In the genomic region with DNA sequence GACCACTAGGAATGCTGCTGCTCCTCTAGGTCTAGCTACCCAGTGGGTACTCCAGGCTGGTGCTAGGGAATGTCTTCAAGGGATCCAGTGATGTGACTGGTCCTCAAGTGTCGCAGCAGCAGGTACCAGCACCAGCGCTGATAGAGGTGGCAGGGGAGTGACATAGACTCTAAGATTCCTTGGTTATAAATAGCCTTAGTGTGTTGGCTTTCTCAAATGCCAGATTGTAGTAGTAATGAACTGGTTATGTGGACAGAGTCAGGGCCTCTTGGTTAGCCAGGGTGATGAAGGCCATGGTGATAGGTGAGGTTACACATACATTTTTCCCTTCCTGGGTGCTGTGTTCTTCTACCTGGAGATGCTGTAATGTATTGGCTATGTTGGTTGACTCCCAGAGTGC, we compare ENCODE assay signal across 20 cellular contexts. TPM values are rescaled to one million over a fixed set of nuclear protein-coding genes. Genes with fewer than 3 reads are reported as not detected.
DNase-seq lines count a peak whose midpoint lies in the region; ATAC-seq and TF ChIP-seq lines count a peak whose summit lies in the region.
"Had no signal": no experiment of that assay in that cellular context is flagged by ENCODE, and none has a peak within 500 bp of the region (broad histone marks: within the 10 kb centered on the region; RNA-seq: fewer than 3 reads in every experiment).

No MANE protein-coding gene starts in this region.

- no peak overlapping the region for H2AFZ ChIP-seq in SK-N-SH (ENCODE audit: low read depth)
- H2AFZ ChIP-seq: GM23248 had no signal

- TF ChIP-seq CTCF in SK-N-SH (IDR thresholded peaks at IDR 0.05) = no peak
- TF ChIP-seq CTCF in chondrocyte (IDR thresholded peaks at IDR 0.05) = no peak

- H3K4me1 Mint-ChIP-seq in chondrocyte (ENCODE audit: low read depth) = peaks cover 75% of the 10 kb centered on the region
- H3K4me1 Mint-ChIP-seq in stimulated activated naive CD8-positive, alpha-beta T cell treated with anti-CD3 and anti-CD28 coated beads, Interleukin-15, amount 100 ng/mL, for 72 hours = peaks cover 6% of the 10 kb centered on the region
- H3K4me1 Mint-ChIP-seq: CD4-positive, alpha-beta memory T cell had no signal

- H3K27me3 ChIP-seq in SK-N-SH (ENCODE audit: insufficient read depth) = no peaks in the 10 kb centered on the region
- no peaks in the 10 kb centered on the region for H3K27me3 ChIP-seq in right cardiac atrium (ENCODE audit: control insufficient read depth, insufficient read depth)

- DNase-seq in SK-N-SH (no peak), chondrocyte (ENCODE audit: low spot score) (no peak), right cardiac atrium (no peak), sciatic nerve (ENCODE audit: low spot score) (no peak), DMS114 treated with DMSO at 0.1 percent for 48 hours (lab: John Stamatoyannopoulos, UW; ENCODE audit: unreplicated experiment) (no peak), EL (no peak)
- DNase-seq in stimulated activated naive CD8-positive, alpha-beta T cell treated with anti-CD3 and anti-CD28 coated beads, Interleukin-15, amount 100 ng/mL, for 72 hours = no peak
- DNase-seq: Calu3; CD4-positive, alpha-beta memory T cell; DMS79; KG1; NCI-H1436; NCI-H2029; NCI-H82 had no signal

- no peak overlapping the region; the same call in 1 of the 2 replicates for H3K4me2 ChIP-seq in SK-N-SH

- intact Hi-C loops in right cardiac atrium (cut with DNase I) = no loop called here
- intact Hi-C loops in sciatic nerve (cut with DNase I) = no loop called here

- CTCF ChIA-PET in SK-N-SH (lab: Yijun Ruan, JAX) = interaction anchor here (1.1 to 1.7 kb wide), 3 partner anchors 7 to 127 kb away, joined by 3 to 5 read pairs (median 3); no protein-coding TSS in a partner anchor

- no peak for TF ChIP-seq EP300 in SK-N-SH (IDR thresholded peaks at IDR 0.05; ENCODE audit: borderline replicate concordance in 1 of 2, low read depth in 1 of 2, low read length in 1 of 2)

- WGBS in SK-N-SH (ENCODE audit: low lambda C conversion rate) = 86% methylated on average over 2 of the region's 2 CpGs
- WGBS in right cardiac atrium = 75% methylated on average over 2 of the region's 2 CpGs

- ATAC-seq in SK-N-SH treated with all-trans-retinoic acid at 6 μM for 48 hours (peak; percentile 13; the same call in 2 of the 3 replicates), right cardiac atrium (peak; percentile 26 to 34), sciatic nerve (peak; percentile 10)
- ATAC-seq in stimulated activated naive CD8-positive, alpha-beta T cell treated with anti-CD3 and anti-CD28 coated beads, Interleukin-15, amount 100 ng/mL, for 72 hours = no peak
- ATAC-seq: GM12878, HCT116 had no signal

- H3K4me1 ChIP-seq in SK-N-SH (ENCODE audit: control insufficient read depth in 1 of 2, insufficient read depth in 2 of 2, low read depth in 1 of 2, low read length in 1 of 2) (peaks cover 8 to 17% of the 10 kb centered on the region in 2 experiments), right cardiac atrium (ENCODE audit: control insufficient read depth, insufficient read depth, low read length) (peaks cover 4% of the 10 kb centered on the region)

- H3K9me2 ChIP-seq in SK-N-SH = no peaks in the 10 kb centered on the region

- H3K9ac ChIP-seq in SK-N-SH = no peak overlapping the region
- H3K9ac ChIP-seq: GM23248 had no signal

- H3K27ac ChIP-seq in SK-N-SH (ENCODE audit: low read depth in 2 of 2, low read length in 1 of 2) = no peak overlapping the region
- no peak overlapping the region for H3K27ac ChIP-seq in right cardiac atrium (ENCODE audit: low read length)
- H3K27ac ChIP-seq: 22Rv1, GM23248, HL-60 had no signal

- H3K9me3 Mint-ChIP-seq in chondrocyte (ENCODE audit: low read depth) = peaks cover 23% of the 10 kb centered on the region
- H3K9me3 Mint-ChIP-seq in stimulated activated naive CD8-positive, alpha-beta T cell treated with anti-CD3 and anti-CD28 coated beads, Interleukin-15, amount 100 ng/mL, for 72 hours = peaks cover 9 to 20% of the 10 kb centered on the region in 2 donors

- H3K4me3 ChIP-seq in SK-N-SH (ENCODE audit: low read depth in 2 of 2, low read length in 1 of 2) (no peak overlapping the region), right cardiac atrium (ENCODE audit: low read length) (no peak overlapping the region)
- H3K4me3 ChIP-seq: GM12878, GM23248 had no signal

- peaks cover 6% of the 10 kb centered on the region for H3K36me3 Mint-ChIP-seq in chondrocyte (ENCODE audit: low read depth)
- H3K36me3 Mint-ChIP-seq: CD4-positive, alpha-beta memory T cell had no signal

- TF ChIP-seq RAD21 in SK-N-SH (IDR thresholded peaks at IDR 0.05; ENCODE audit: low read length) = no peak

- no peaks in the 10 kb centered on the region for H3K27me3 Mint-ChIP-seq in chondrocyte (ENCODE audit: low read depth)
- H3K27me3 Mint-ChIP-seq in stimulated activated naive CD8-positive, alpha-beta T cell treated with anti-CD3 and anti-CD28 coated beads, Interleukin-15, amount 100 ng/mL, for 72 hours = peaks cover 32% of the 10 kb centered on the region

- H3K9me3 ChIP-seq in SK-N-SH (peaks cover under 1% of the 10 kb centered on the region; the same call in 1 of the 2 replicates), right cardiac atrium (ENCODE audit: control insufficient read depth, low read length) (no peaks in the 10 kb centered on the region)

- no peaks in the 10 kb centered on the region for H4K20me1 ChIP-seq in SK-N-SH (ENCODE audit: insufficient read depth)

- H3K4me3 Mint-ChIP-seq in chondrocyte (ENCODE audit: unreplicated experiment) = no peak overlapping the region
- H3K4me3 Mint-ChIP-seq in stimulated activated naive CD8-positive, alpha-beta T cell treated with anti-CD3 and anti-CD28 coated beads, Interleukin-15, amount 100 ng/mL, for 72 hours = no peak overlapping the region
- H3K4me3 Mint-ChIP-seq: CD4-positive, alpha-beta memory T cell had no signal

- peaks cover 18% of the 10 kb centered on the region for H3F3A ChIP-seq in SK-N-SH (replicated peaks; ENCODE audit: insufficient read depth)

- H3K27ac Mint-ChIP-seq in chondrocyte (ENCODE audit: unreplicated experiment) = peak overlapping the region; percentile 6
- H3K27ac Mint-ChIP-seq in stimulated activated naive CD8-positive, alpha-beta T cell treated with anti-CD3 and anti-CD28 coated beads, Interleukin-15, amount 100 ng/mL, for 72 hours = no peak overlapping the region
- H3K27ac Mint-ChIP-seq: CD4-positive, alpha-beta memory T cell had no signal

- peaks cover 0 to 21% of the 10 kb centered on the region in 2 experiments for H3K36me3 ChIP-seq in SK-N-SH (replicated peaks in 1 of 2; ENCODE audit: control insufficient read depth in 1 of 2, insufficient read depth in 2 of 2, low read length in 1 of 2)

- POLR2A ChIA-PET in SK-N-SH (lab: Yijun Ruan, JAX) = interaction anchor here (0.6 kb wide), 1 partner anchor 126 kb away, joined by 3 read pairs; no protein-coding TSS in a partner anchor

- H3K79me2 ChIP-seq in SK-N-SH (ENCODE audit: insufficient read depth) = peaks cover 91% of the 10 kb centered on the region

TF ChIP-seq in SK-N-SH treated with all-trans-retinoic acid at 6 μM for 48 hours, 23 proteins besides CTCF, POLR2A, EP300 and RAD21:
- no peak for TF ChIP-seq ZFP3 (CRISPR knock-in tag; IDR thresholded peaks at IDR 0.05)
- no peak for TF ChIP-seq ZC3H10 (CRISPR knock-in tag; IDR thresholded peaks at IDR 0.05)

TF ChIP-seq in SK-N-SH, 30 proteins besides CTCF, POLR2A, EP300 and RAD21 (continues in another document):
- TF ChIP-seq FOXM1 (IDR thresholded peaks at IDR 0.05; ENCODE audit: low read depth) = no peak
- TF ChIP-seq, protein P1, sequence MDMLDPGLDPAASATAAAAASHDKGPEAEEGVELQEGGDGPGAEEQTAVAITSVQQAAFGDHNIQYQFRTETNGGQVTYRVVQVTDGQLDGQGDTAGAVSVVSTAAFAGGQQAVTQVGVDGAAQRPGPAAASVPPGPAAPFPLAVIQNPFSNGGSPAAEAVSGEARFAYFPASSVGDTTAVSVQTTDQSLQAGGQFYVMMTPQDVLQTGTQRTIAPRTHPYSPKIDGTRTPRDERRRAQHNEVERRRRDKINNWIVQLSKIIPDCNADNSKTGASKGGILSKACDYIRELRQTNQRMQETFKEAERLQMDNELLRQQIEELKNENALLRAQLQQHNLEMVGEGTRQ (IDR thresholded peaks at IDR 0.05; ENCODE audit: borderline replicate concordance, low read depth, low read length) = no peak
- no peak for TF ChIP-seq RCOR1 (IDR thresholded peaks at IDR 0.05; ENCODE audit: low read length)
- no peak for TF ChIP-seq NFIC (IDR thresholded peaks at IDR 0.05; ENCODE audit: borderline replicate concordance)
- TF ChIP-seq RXRA (IDR thresholded peaks at IDR 0.05; ENCODE audit: borderline replicate concordance, low read depth) = no peak
- TF ChIP-seq NRF1 (IDR thresholded peaks at IDR 0.05; ENCODE audit: low read depth, low read length) = no peak
- TF ChIP-seq FOXJ3 (CRISPR knock-in tag; IDR thresholded peaks at IDR 0.05) = no peak
- no peak for TF ChIP-seq GATA2 (CRISPR knock-in tag; IDR thresholded peaks at IDR 0.05)
- TF ChIP-seq EZH2phosphoT487 (IDR thresholded peaks at IDR 0.05; ENCODE audit: borderline replicate concordance, low read depth) = no peak
- TF ChIP-seq FOSL2 (IDR thresholded peaks at IDR 0.05; ENCODE audit: borderline replicate concordance, low read depth) = no peak
- TF ChIP-seq SMC3 (IDR thresholded peaks at IDR 0.05; ENCODE audit: low read depth, low read length) = no peak
- TF ChIP-seq, protein P2, sequence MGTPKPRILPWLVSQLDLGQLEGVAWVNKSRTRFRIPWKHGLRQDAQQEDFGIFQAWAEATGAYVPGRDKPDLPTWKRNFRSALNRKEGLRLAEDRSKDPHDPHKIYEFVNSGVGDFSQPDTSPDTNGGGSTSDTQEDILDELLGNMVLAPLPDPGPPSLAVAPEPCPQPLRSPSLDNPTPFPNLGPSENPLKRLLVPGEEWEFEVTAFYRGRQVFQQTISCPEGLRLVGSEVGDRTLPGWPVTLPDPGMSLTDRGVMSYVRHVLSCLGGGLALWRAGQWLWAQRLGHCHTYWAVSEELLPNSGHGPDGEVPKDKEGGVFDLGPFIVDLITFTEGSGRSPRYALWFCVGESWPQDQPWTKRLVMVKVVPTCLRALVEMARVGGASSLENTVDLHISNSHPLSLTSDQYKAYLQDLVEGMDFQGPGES (IDR thresholded peaks at IDR 0.05; ENCODE audit: low read depth, low read length) = no peak
- TF ChIP-seq, protein P3, sequence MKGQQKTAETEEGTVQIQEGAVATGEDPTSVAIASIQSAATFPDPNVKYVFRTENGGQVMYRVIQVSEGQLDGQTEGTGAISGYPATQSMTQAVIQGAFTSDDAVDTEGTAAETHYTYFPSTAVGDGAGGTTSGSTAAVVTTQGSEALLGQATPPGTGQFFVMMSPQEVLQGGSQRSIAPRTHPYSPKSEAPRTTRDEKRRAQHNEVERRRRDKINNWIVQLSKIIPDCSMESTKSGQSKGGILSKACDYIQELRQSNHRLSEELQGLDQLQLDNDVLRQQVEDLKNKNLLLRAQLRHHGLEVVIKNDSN (IDR thresholded peaks at IDR 0.05; ENCODE audit: borderline replicate concordance, low read depth) = no peak
- TF ChIP-seq MXI1 (IDR thresholded peaks at IDR 0.05; ENCODE audit: low read depth, low read length) = no peak

RNA-seq across cellular contexts. Expression of a gene that starts 38.3 kb away (rescaled TPM):
- 10.0 and 10.1 TPM in 2 replicates for polyA plus RNA-seq in SK-N-SH (2012; rRNA removed)
- 11.0 and 11.4 TPM in 2 replicates for polyA plus RNA-seq in SK-N-SH (2012; cell fraction: cytosol; rRNA removed)
- polyA plus RNA-seq in SK-N-SH (2012; cell fraction: nucleus; rRNA removed) = 16.8 and 19.1 TPM in 2 replicates
- 17.7 to 20.0 TPM (median 18.7 TPM) in 3 replicates for total RNA-seq in chondrocyte
- total RNA-seq in right cardiac atrium = 10 to 100 TPM; 11.1 to 15.3 (median 13.1) TPM
- polyA plus RNA-seq in right cardiac atrium = 7.3 TPM
- total RNA-seq in sciatic nerve = 13.6 TPM
- total RNA-seq: CD4-positive, alpha-beta memory T cell; GM12878 had no signal
- polyA plus RNA-seq: CD4-positive, alpha-beta memory T cell; GM12878 had no signal
